In the genomic region with DNA sequence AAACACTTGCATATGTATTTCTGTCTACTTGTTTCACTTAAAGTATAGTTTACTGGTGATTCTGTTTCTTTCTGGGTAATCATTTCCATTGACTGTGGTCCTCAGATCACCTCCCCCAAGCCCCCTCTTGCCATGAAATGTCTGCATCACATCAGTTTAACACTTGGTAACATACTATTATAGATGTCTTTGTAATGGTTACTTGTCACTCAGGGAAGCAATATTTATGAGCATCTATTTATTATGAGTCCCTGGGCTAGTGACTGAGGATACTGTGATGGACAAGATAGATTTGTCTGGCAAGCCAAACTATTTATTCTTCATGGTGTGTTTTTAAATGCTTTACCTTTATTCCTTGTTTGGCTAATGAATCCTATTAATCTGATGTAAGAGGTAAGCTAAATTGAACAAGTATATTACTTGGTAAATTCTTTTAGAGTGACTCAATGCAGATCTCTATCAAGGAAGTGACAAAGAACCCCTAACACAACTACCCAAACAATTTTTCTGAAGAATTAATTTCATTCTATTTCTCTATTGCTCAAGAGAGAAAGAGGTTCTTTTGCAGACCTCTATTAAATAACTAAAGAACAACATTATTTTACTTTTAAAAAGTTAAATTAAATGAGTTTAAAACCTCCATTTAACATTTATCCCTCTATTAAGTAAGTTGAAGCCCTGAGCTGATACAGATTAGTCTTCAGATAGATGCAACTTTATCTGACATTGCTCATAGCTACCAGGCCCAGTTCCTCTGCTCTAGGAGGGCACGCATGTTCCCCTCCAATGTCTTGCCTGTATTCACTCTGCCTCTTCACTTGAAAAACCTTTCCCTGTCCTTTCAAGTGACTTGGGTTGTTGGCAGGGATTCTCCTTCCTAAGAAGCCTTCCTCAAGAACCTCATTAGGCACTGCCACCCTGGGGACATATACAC, we compare ENCODE assay signal across 21 cellular contexts.
DNase-seq lines count a peak whose midpoint lies in the region; ATAC-seq, FAIRE-seq and TF ChIP-seq lines count a peak whose summit lies in the region.
"Had no signal": no experiment of that assay in that cellular context is flagged by ENCODE, and none has a peak within 500 bp of the region (broad histone marks: within the 10 kb centered on the region; RNA-seq: fewer than 3 reads in every experiment).

No MANE protein-coding gene starts in this region.

- H3K9me3 Mint-ChIP-seq in astrocyte (ENCODE audit: unreplicated experiment): no peaks in the 10 kb centered on the region
- no peaks in the 10 kb centered on the region for H3K9me3 Mint-ChIP-seq in activated T-cell treated with anti-CD3 and anti-CD28 coated beads, Interleukin-2, amount 50 U/mL, for 72 hours

- H2AFZ ChIP-seq in astrocyte (ENCODE audit: low read depth, low read length): no peak overlapping the region

- H3K27me3 ChIP-seq in astrocyte (ENCODE audit: insufficient read depth, low read length): no peaks in the 10 kb centered on the region
- H3K27me3 ChIP-seq: gastrocnemius medialis, pancreas, vagina had no signal

- TF ChIP-seq CTCF in LNCaP clone FGC (IDR thresholded peaks at IDR 0.05; ENCODE audit: control insufficient read depth, extremely low read depth, insufficient read depth) (no peak), astrocyte (IDR thresholded peaks at IDR 0.05; ENCODE audit: insufficient read depth, low read depth, low read length) (no peak)

- H3K27ac Mint-ChIP-seq in astrocyte (ENCODE audit: unreplicated experiment): peak overlapping the region; percentile 93
- H3K27ac Mint-ChIP-seq in activated T-cell treated with anti-CD3 and anti-CD28 coated beads, Interleukin-2, amount 50 U/mL, for 72 hours: no peak overlapping the region
- H3K27ac Mint-ChIP-seq: T-cell had no signal

- H3K27ac ChIP-seq in astrocyte (ENCODE audit: low read depth, low read length): no peak overlapping the region
- H3K27ac ChIP-seq: gastrocnemius medialis, left ventricle myocardium inferior, pancreas, vagina had no signal

- H3K36me3 Mint-ChIP-seq in astrocyte (ENCODE audit: low read depth, unreplicated experiment): no peaks in the 10 kb centered on the region
- no peaks in the 10 kb centered on the region for H3K36me3 Mint-ChIP-seq in activated T-cell treated with anti-CD3 and anti-CD28 coated beads, Interleukin-2, amount 50 U/mL, for 72 hours (ENCODE audit: insufficient read depth in 2 of 2)
- H3K36me3 Mint-ChIP-seq: T-cell had no signal

- no peak overlapping the region for H3K4me2 ChIP-seq in astrocyte (ENCODE audit: low read length)

- no peak overlapping the region for H3K4me3 Mint-ChIP-seq in astrocyte (ENCODE audit: unreplicated experiment)
- H3K4me3 Mint-ChIP-seq in activated T-cell treated with anti-CD3 and anti-CD28 coated beads, Interleukin-2, amount 50 U/mL, for 72 hours: no peak overlapping the region
- H3K4me3 Mint-ChIP-seq: T-cell had no signal

- H4K20me1 ChIP-seq in astrocyte (ENCODE audit: insufficient read depth, low read length): no peaks in the 10 kb centered on the region

- H3K4me1 ChIP-seq in astrocyte (ENCODE audit: insufficient read depth, low read length): peaks cover 3% of the 10 kb centered on the region
- H3K4me1 ChIP-seq: gastrocnemius medialis, left ventricle myocardium inferior, pancreas, vagina had no signal

- no peaks in the 10 kb centered on the region for H3K9me3 ChIP-seq in astrocyte (ENCODE audit: insufficient read depth, low read depth, low read length)
- H3K9me3 ChIP-seq: gastrocnemius medialis, HAP-1, left ventricle myocardium inferior, pancreas, vagina had no signal

- ATAC-seq in GM21526 (IDR thresholded peaks at IDR 0.05; ENCODE audit: low FRiP score, unreplicated experiment) (no peak), HG03439 (IDR thresholded peaks at IDR 0.05; ENCODE audit: unreplicated experiment) (no peak)
- ATAC-seq in activated T-cell treated with anti-CD3 and anti-CD28 coated beads, Interleukin-2, amount 50 U/mL, for 72 hours (replicated peaks in 1 of 2): no peak
- ATAC-seq: gastrocnemius medialis, pancreas, T-cell had no signal

- peaks cover 10% of the 10 kb centered on the region for H3K4me1 Mint-ChIP-seq in astrocyte (ENCODE audit: low read depth, unreplicated experiment)
- no peaks in the 10 kb centered on the region for H3K4me1 Mint-ChIP-seq in activated T-cell treated with anti-CD3 and anti-CD28 coated beads, Interleukin-2, amount 50 U/mL, for 72 hours (ENCODE audit: low read depth)
- H3K4me1 Mint-ChIP-seq: T-cell had no signal

- H3K9ac ChIP-seq in astrocyte (ENCODE audit: low read length): no peak overlapping the region

- FAIRE-seq in astrocyte (lab: Jason Lieb, UNC): no peak
- FAIRE-seq: endometrium, pancreas had no signal

- no peak overlapping the region for H3K4me3 ChIP-seq in LNCaP clone FGC (ENCODE audit: low read depth, low read length)
- H3K4me3 ChIP-seq in astrocyte (ENCODE audit: insufficient read depth, low read depth, low read length): no peak overlapping the region
- H3K4me3 ChIP-seq: gastrocnemius medialis, HAP-1, left ventricle myocardium inferior, pancreas, vagina had no signal

- DNase-seq in Daoy (ENCODE audit: low read depth): peak; percentile 30
- peak; percentile 30 for DNase-seq in LNCaP clone FGC (ENCODE audit: low read depth)
- DNase-seq in astrocyte (ENCODE audit: low read depth): peak; percentile 39
- peak; percentile 28 for DNase-seq in kidney glomerular epithelial cell (lab: John Stamatoyannopoulos, UW)
- DNase-seq in activated T-cell treated with anti-CD3 and anti-CD28 coated beads, Interleukin-2, amount 50 U/mL, for 72 hours: no peak
- DNase-seq in NCI-H2107 (lab: John Stamatoyannopoulos, UW): no peak
- DNase-seq: activated CD4-positive, alpha-beta T cell treated with anti-CD3 and anti-CD28 coated beads, Interleukin-2, amount 50 U/mL, for 48 hours; activated naive CD4-positive, alpha-beta T cell treated with anti-CD3 and anti-CD28 coated beads, Interleukin-2, amount 50 U/mL, for 16 hours; COR-L47; gastrocnemius medialis; left ventricle myocardium inferior; NCI-H146; pancreas; RPMI8226; stimulated activated CD4-positive, alpha-beta T cell treated with anti-CD3 and anti-CD28 coated beads, Interleukin-2, amount 100 ng/mL, for 48 hours; T-cell had no signal

- H3K36me3 ChIP-seq in astrocyte (ENCODE audit: insufficient read depth, low read length): no peaks in the 10 kb centered on the region
- H3K36me3 ChIP-seq: gastrocnemius medialis, HAP-1, left ventricle myocardium inferior, pancreas, vagina had no signal

- H3K27me3 Mint-ChIP-seq in astrocyte (ENCODE audit: low read depth, unreplicated experiment): peaks cover 3% of the 10 kb centered on the region
- H3K27me3 Mint-ChIP-seq in activated T-cell treated with anti-CD3 and anti-CD28 coated beads, Interleukin-2, amount 50 U/mL, for 72 hours (ENCODE audit: low read depth): no peaks in the 10 kb centered on the region

- H3K79me2 ChIP-seq in astrocyte (ENCODE audit: insufficient read depth, low read length): no peaks in the 10 kb centered on the region

Comparison
In these comparisons a context has a peak if more than half of its experiments do, and no peak if none do; other contexts are left out.
1. DNase-seq: peak in Daoy (single experiment), LNCaP clone FGC (single experiment), astrocyte (single experiment) and kidney glomerular epithelial cell (single experiment); none in activated T-cell treated with anti-CD3 and anti-CD28 coated beads, Interleukin-2, amount 50 U/mL, for 72 hours (0 of 2) and NCI-H2107 (single experiment).